1 cellular context compared by ENCODE assay signal in the genomic region with DNA sequence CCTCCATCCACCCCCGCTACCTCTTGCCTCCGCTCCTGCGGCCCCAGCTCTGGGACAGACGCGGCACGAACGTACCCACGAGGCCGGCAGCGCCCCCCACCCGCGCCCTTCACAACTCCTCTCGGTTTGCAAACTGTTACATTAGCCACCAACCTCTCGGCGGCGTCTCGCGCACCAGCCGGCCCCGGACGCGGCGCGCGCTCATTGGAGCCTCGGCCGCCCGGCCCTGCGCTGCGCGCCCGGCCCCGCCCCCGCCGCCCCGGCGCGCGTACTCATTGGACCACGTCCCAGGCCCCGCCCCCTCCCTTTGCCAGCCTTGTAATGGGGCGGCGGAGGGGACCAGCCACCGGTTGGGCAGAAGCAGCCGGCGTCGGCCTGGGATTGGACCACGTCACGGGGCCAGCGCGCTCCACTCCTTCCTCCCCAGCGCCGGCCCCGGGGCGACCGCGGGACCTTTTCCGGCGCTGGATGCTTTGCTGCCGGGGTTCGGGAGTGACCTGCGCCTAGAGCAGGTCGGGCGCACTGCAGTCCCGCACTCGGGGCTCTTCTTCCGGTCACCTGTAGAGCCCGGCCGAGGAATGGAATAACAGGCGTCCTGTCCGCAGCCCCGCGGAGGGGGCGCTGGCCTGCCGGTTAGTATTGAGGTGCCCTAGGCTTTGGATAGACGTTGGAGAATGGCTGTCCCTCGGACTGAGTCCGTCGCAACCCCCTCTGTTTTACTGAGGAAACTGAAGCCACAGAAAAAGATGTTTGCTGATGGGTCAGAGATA.
TF ChIP-seq lines count a peak whose summit lies in the region.

A gene with protein sequence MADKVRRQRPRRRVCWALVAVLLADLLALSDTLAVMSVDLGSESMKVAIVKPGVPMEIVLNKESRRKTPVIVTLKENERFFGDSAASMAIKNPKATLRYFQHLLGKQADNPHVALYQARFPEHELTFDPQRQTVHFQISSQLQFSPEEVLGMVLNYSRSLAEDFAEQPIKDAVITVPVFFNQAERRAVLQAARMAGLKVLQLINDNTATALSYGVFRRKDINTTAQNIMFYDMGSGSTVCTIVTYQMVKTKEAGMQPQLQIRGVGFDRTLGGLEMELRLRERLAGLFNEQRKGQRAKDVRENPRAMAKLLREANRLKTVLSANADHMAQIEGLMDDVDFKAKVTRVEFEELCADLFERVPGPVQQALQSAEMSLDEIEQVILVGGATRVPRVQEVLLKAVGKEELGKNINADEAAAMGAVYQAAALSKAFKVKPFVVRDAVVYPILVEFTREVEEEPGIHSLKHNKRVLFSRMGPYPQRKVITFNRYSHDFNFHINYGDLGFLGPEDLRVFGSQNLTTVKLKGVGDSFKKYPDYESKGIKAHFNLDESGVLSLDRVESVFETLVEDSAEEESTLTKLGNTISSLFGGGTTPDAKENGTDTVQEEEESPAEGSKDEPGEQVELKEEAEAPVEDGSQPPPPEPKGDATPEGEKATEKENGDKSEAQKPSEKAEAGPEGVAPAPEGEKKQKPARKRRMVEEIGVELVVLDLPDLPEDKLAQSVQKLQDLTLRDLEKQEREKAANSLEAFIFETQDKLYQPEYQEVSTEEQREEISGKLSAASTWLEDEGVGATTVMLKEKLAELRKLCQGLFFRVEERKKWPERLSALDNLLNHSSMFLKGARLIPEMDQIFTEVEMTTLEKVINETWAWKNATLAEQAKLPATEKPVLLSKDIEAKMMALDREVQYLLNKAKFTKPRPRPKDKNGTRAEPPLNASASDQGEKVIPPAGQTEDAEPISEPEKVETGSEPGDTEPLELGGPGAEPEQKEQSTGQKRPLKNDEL (minus strand): TSS at position 206 of the 770 bp plus-strand sequence. CDS start 1,045 bp downstream, outside the sequence.

TF ChIP-seq in HepG2, 621 proteins besides CTCF, POLR2A, EP300 and RAD21 (continued from another document and continues in another):
- TF ChIP-seq, protein P1, sequence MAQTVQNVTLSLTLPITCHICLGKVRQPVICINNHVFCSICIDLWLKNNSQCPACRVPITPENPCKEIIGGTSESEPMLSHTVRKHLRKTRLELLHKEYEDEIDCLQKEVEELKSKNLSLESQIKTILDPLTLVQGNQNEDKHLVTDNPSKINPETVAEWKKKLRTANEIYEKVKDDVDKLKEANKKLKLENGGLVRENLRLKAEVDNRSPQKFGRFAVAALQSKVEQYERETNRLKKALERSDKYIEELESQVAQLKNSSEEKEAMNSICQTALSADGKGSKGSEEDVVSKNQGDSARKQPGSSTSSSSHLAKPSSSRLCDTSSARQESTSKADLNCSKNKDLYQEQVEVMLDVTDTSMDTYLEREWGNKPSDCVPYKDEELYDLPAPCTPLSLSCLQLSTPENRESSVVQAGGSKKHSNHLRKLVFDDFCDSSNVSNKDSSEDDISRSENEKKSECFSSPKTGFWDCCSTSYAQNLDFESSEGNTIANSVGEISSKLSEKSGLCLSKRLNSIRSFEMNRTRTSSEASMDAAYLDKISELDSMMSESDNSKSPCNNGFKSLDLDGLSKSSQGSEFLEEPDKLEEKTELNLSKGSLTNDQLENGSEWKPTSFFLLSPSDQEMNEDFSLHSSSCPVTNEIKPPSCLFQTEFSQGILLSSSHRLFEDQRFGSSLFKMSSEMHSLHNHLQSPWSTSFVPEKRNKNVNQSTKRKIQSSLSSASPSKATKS (CRISPR knock-in tag; IDR thresholded peaks at IDR 0.05) = no peak
- TF ChIP-seq ZNF790 (CRISPR knock-in tag; IDR thresholded peaks at IDR 0.05; ENCODE audit: borderline replicate concordance) (0 out of 2 replicates have a peak, but pooled peaks have one; percentile 39), HMGA1 (CRISPR knock-in tag; conservative IDR thresholded peaks at IDR 0.05) (no peak), EZH2 (conservative IDR thresholded peaks at IDR 0.05; ENCODE audit: low read depth, low read length) (no peak), ZNF441 (CRISPR knock-in tag; IDR thresholded peaks at IDR 0.05; ENCODE audit: borderline replicate concordance) (no peak), ZNF737 (CRISPR knock-in tag; IDR thresholded peaks at IDR 0.05; ENCODE audit: borderline replicate concordance) (no peak), NFKBIZ (CRISPR knock-in tag; IDR thresholded peaks at IDR 0.05) (no peak), PTBP1 (IDR thresholded peaks at IDR 0.05; ENCODE audit: low read depth, low read length, poor library complexity, severe bottlenecking) (no peak), TBP (CRISPR knock-in tag; IDR thresholded peaks at IDR 0.05) (no peak), PAWR (CRISPR knock-in tag; IDR thresholded peaks at IDR 0.05; ENCODE audit: borderline replicate concordance) (no peak), NFE2 (CRISPR knock-in tag; IDR thresholded peaks at IDR 0.05) (no peak), ZNF34 (CRISPR knock-in tag; IDR thresholded peaks at IDR 0.05; ENCODE audit: borderline replicate concordance) (no peak), MED1 (CRISPR knock-in tag; IDR thresholded peaks at IDR 0.05) (peak; percentile 43; the same call in 1 of the 2 replicates), XBP1 (CRISPR knock-in tag; IDR thresholded peaks at IDR 0.05) (no peak), TBX2 (CRISPR knock-in tag; IDR thresholded peaks at IDR 0.05; ENCODE audit: borderline replicate concordance) (peak; percentile 43; the same call in 1 of the 2 replicates), FOXA3 (CRISPR knock-in tag; IDR thresholded peaks at IDR 0.05) (peak; percentile 16; the same call in 1 of the 2 replicates), ZNF776 (CRISPR knock-in tag; IDR thresholded peaks at IDR 0.05) (no peak), MAFF (IDR thresholded peaks at IDR 0.05; ENCODE audit: low read depth, low read length) (no peak), SOX5 (CRISPR knock-in tag; IDR thresholded peaks at IDR 0.05; ENCODE audit: borderline replicate concordance) (peak; percentile 9; the same call in 1 of the 2 replicates), CBFB (CRISPR knock-in tag; IDR thresholded peaks at IDR 0.05) (no peak), FOSL2 (CRISPR knock-in tag; IDR thresholded peaks at IDR 0.05) (no peak), RNF2 (conservative IDR thresholded peaks at IDR 0.05; ENCODE audit: low read depth) (no peak), ZNF317 (CRISPR knock-in tag; IDR thresholded peaks at IDR 0.05) (peak; percentile 43; the same call in 1 of the 2 replicates)
- TF ChIP-seq, protein P2, sequence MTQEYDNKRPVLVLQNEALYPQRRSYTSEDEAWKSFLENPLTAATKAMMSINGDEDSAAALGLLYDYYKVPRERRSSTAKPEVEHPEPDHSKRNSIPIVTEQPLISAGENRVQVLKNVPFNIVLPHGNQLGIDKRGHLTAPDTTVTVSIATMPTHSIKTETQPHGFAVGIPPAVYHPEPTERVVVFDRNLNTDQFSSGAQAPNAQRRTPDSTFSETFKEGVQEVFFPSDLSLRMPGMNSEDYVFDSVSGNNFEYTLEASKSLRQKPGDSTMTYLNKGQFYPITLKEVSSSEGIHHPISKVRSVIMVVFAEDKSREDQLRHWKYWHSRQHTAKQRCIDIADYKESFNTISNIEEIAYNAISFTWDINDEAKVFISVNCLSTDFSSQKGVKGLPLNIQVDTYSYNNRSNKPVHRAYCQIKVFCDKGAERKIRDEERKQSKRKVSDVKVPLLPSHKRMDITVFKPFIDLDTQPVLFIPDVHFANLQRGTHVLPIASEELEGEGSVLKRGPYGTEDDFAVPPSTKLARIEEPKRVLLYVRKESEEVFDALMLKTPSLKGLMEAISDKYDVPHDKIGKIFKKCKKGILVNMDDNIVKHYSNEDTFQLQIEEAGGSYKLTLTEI (CRISPR knock-in tag; conservative IDR thresholded peaks at IDR 0.05) = no peak
- TF ChIP-seq, protein P3, sequence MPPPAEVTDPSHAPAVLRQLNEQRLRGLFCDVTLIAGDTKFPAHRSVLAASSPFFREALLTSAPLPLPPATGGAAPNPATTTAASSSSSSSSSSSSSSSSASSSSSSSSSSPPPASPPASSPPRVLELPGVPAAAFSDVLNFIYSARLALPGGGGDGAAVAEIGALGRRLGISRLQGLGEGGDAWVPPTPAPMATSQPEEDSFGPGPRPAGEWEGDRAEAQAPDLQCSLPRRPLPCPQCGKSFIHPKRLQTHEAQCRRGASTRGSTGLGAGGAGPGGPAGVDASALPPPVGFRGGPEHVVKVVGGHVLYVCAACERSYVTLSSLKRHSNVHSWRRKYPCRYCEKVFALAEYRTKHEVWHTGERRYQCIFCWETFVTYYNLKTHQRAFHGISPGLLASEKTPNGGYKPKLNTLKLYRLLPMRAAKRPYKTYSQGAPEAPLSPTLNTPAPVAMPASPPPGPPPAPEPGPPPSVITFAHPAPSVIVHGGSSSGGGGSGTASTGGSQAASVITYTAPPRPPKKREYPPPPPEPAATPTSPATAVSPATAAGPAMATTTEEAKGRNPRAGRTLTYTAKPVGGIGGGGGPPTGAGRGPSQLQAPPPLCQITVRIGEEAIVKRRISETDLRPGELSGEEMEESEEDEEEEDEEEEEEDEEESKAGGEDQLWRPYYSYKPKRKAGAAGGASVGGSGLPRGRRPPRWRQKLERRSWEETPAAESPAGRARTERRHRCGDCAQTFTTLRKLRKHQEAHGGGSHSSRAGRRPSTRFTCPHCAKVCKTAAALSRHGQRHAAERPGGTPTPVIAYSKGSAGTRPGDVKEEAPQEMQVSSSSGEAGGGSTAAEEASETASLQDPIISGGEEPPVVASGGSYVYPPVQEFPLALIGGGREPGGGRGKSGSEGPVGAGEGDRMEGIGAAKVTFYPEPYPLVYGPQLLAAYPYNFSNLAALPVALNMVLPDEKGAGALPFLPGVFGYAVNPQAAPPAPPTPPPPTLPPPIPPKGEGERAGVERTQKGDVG (CRISPR knock-in tag; IDR thresholded peaks at IDR 0.05; ENCODE audit: borderline replicate concordance) = no peak
- TF ChIP-seq, protein P4, sequence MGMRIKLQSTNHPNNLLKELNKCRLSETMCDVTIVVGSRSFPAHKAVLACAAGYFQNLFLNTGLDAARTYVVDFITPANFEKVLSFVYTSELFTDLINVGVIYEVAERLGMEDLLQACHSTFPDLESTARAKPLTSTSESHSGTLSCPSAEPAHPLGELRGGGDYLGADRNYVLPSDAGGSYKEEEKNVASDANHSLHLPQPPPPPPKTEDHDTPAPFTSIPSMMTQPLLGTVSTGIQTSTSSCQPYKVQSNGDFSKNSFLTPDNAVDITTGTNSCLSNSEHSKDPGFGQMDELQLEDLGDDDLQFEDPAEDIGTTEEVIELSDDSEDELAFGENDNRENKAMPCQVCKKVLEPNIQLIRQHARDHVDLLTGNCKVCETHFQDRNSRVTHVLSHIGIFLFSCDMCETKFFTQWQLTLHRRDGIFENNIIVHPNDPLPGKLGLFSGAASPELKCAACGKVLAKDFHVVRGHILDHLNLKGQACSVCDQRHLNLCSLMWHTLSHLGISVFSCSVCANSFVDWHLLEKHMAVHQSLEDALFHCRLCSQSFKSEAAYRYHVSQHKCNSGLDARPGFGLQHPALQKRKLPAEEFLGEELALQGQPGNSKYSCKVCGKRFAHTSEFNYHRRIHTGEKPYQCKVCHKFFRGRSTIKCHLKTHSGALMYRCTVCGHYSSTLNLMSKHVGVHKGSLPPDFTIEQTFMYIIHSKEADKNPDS (CRISPR knock-in tag; IDR thresholded peaks at IDR 0.05) = no peak
- TF ChIP-seq, protein P5, sequence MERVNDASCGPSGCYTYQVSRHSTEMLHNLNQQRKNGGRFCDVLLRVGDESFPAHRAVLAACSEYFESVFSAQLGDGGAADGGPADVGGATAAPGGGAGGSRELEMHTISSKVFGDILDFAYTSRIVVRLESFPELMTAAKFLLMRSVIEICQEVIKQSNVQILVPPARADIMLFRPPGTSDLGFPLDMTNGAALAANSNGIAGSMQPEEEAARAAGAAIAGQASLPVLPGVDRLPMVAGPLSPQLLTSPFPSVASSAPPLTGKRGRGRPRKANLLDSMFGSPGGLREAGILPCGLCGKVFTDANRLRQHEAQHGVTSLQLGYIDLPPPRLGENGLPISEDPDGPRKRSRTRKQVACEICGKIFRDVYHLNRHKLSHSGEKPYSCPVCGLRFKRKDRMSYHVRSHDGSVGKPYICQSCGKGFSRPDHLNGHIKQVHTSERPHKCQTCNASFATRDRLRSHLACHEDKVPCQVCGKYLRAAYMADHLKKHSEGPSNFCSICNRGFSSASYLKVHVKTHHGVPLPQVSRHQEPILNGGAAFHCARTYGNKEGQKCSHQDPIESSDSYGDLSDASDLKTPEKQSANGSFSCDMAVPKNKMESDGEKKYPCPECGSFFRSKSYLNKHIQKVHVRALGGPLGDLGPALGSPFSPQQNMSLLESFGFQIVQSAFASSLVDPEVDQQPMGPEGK (CRISPR knock-in tag; IDR thresholded peaks at IDR 0.05) = peak; percentile 60
- TF ChIP-seq, protein P6, sequence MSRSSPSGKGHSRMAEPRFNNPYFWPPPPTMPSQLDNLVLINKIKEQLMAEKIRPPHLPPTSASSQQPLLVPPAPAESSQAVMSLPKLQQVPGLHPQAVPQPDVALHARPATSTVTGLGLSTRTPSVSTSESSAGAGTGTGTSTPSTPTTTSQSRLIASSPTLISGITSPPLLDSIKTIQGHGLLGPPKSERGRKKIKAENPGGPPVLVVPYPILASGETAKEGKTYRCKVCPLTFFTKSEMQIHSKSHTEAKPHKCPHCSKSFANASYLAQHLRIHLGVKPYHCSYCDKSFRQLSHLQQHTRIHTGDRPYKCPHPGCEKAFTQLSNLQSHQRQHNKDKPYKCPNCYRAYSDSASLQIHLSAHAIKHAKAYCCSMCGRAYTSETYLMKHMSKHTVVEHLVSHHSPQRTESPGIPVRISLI (CRISPR knock-in tag; IDR thresholded peaks at IDR 0.05; ENCODE audit: borderline replicate concordance) = no peak; the same call in 1 of the 2 replicates
- TF ChIP-seq, protein P7, sequence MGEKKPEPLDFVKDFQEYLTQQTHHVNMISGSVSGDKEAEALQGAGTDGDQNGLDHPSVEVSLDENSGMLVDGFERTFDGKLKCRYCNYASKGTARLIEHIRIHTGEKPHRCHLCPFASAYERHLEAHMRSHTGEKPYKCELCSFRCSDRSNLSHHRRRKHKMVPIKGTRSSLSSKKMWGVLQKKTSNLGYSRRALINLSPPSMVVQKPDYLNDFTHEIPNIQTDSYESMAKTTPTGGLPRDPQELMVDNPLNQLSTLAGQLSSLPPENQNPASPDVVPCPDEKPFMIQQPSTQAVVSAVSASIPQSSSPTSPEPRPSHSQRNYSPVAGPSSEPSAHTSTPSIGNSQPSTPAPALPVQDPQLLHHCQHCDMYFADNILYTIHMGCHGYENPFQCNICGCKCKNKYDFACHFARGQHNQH (CRISPR knock-in tag; IDR thresholded peaks at IDR 0.05) = peak; percentile 64
- TF ChIP-seq, protein P8, sequence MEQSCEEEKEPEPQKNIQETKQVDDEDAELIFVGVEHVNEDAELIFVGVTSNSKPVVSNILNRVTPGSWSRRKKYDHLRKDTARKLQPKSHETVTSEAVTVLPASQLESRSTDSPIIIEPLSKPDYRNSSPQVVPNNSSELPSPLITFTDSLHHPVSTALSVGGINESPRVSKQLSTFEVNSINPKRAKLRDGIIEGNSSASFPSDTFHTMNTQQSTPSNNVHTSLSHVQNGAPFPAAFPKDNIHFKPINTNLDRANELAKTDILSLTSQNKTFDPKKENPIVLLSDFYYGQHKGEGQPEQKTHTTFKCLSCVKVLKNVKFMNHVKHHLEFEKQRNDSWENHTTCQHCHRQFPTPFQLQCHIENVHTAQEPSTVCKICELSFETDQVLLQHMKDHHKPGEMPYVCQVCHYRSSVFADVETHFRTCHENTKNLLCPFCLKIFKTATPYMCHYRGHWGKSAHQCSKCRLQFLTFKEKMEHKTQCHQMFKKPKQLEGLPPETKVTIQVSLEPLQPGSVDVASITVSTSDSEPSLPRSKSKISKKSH (CRISPR knock-in tag; IDR thresholded peaks at IDR 0.05; ENCODE audit: borderline replicate concordance) = no peak
